In genomic region chr1:154937988-154938386, GRCh38 we compare ENCODE assay signal across 9 cellular contexts. TPM values are rescaled to one million over a fixed set of nuclear protein-coding genes. Genes with fewer than 3 reads are reported as not detected.
DNase-seq lines count a peak whose midpoint lies in the region; ATAC-seq and TF ChIP-seq lines count a peak whose summit lies in the region.
"Had no signal": no experiment of that assay in that cellular context is flagged by ENCODE, and none has a peak within 500 bp of the region (broad histone marks: within the 10 kb centered on the region; RNA-seq: fewer than 3 reads in every experiment).

No MANE protein-coding gene starts in this region.

- TF ChIP-seq CTCF in heart right ventricle (IDR thresholded peaks at IDR 0.05): no peak
- no peak for TF ChIP-seq CTCF in body of pancreas (IDR thresholded peaks at IDR 0.05)
- no peak for TF ChIP-seq CTCF in mesothelial cell of epicardium (IDR thresholded peaks at IDR 0.05; ENCODE audit: unreplicated experiment)
- TF ChIP-seq CTCF in uterus (IDR thresholded peaks at IDR 0.05): no peak

- no peak for TF ChIP-seq POLR2A in body of pancreas (IDR thresholded peaks at IDR 0.05)
- TF ChIP-seq POLR2A in uterus (IDR thresholded peaks at IDR 0.05): no peak

- WGBS in heart right ventricle, 2 donors: 75% methylated on average over 8 of the region's 8 CpGs
- 74 to 79% methylated on average over 8 of the region's 8 CpGs for WGBS in body of pancreas, 2 donors

- peaks cover 27% of the 10 kb centered on the region for H3K4me1 Mint-ChIP-seq in mesothelial cell of epicardium

- peak overlapping the region; percentile 99 for H3K27ac Mint-ChIP-seq in mesothelial cell of epicardium

- H3K9me3 ChIP-seq in heart right ventricle: no peaks in the 10 kb centered on the region
- H3K9me3 ChIP-seq in body of pancreas: no peaks in the 10 kb centered on the region
- no peaks in the 10 kb centered on the region for H3K9me3 ChIP-seq in uterus

- no peaks in the 10 kb centered on the region for H3K9me3 Mint-ChIP-seq in mesothelial cell of epicardium

- no peaks in the 10 kb centered on the region for H3K36me3 Mint-ChIP-seq in mesothelial cell of epicardium

- intact Hi-C loops in heart right ventricle (cut with DNase I) (loop anchor here in 4 of 10 donors (2.0 to 10.0 kb wide), 4 partner anchors 271 to 381 kb away; partner anchors contain the start of genes UBE2Q1 (in 3 of the 4) and CHRNB2 (in 1 of the 4)), Right ventricle myocardium superior (cut with DNase I) (no loop called here), body of pancreas (cut with DNase I) (no loop called here), uterus (cut with DNase I; ENCODE audit: low total_unique reads) (no loop called here)

- DNase-seq in heart right ventricle (no peak), Right ventricle myocardium superior (no peak), body of pancreas (no peak), mesothelial cell of epicardium (ENCODE audit: low spot score in 2 of 2, unreplicated experiment in 2 of 2) (no peak), uterus (no peak), NCI-H187 (lab: John Stamatoyannopoulos, UW) (no peak), AG08396 (ENCODE audit: low spot score) (no peak), GM03348 (ENCODE audit: low spot score) (no peak)
- DNase-seq: stimulated activated CD4-positive, alpha-beta T cell treated with anti-CD3 and anti-CD28 coated beads, Interleukin-12 subunit alpha, Interleukin-12 subunit beta, amount 100 ng/mL, for 4 hours had no signal

- H3K4me1 ChIP-seq in heart right ventricle (peaks cover 7 to 57% (median 34%) of the 10 kb centered on the region in 9 donors), body of pancreas (peaks cover 34% of the 10 kb centered on the region), uterus (no peaks in the 10 kb centered on the region)

- H3K4me3 Mint-ChIP-seq in mesothelial cell of epicardium: peak overlapping the region; percentile 87

- H3K27me3 ChIP-seq in heart right ventricle: no peaks in the 10 kb centered on the region
- no peaks in the 10 kb centered on the region for H3K27me3 ChIP-seq in body of pancreas
- H3K27me3 ChIP-seq in uterus: no peaks in the 10 kb centered on the region

- ATAC-seq in heart right ventricle: no peak
- ATAC-seq in Right ventricle myocardium superior (ENCODE audit: poor library complexity): no peak
- ATAC-seq in body of pancreas: no peak

- H3K27ac ChIP-seq in heart right ventricle (peak overlapping the region; percentile 87 to 99 (median 96)), body of pancreas (peak overlapping the region; percentile 96 to 100 (median 98)), uterus (peak overlapping the region; percentile 93 to 98)

- H3K36me3 ChIP-seq in heart right ventricle: no peaks in the 10 kb centered on the region
- H3K36me3 ChIP-seq in body of pancreas (replicated peaks in 1 of 2; ENCODE audit: insufficient read depth in 1 of 2, low read depth in 2 of 2): no peaks in the 10 kb centered on the region
- no peaks in the 10 kb centered on the region for H3K36me3 ChIP-seq in uterus

- no peaks in the 10 kb centered on the region for H3K27me3 Mint-ChIP-seq in mesothelial cell of epicardium (ENCODE audit: low read depth)

- H3K4me3 ChIP-seq in heart right ventricle (peak overlapping the region in 9 of 10 donors; percentile 58 to 70 (median 65)), body of pancreas (no peak overlapping the region), uterus (peak overlapping the region in 1 of 2 donors; percentile 59)

RNA-seq across cellular contexts. Expression of gene PMVK, which starts 1.5 kb away (rescaled TPM):
- 10 to 100 TPM; 29.9 to 66.4 (median 39.4) TPM for total RNA-seq in heart right ventricle
- 10 to 100 TPM; 40.2 to 42.9 TPM for polyA plus RNA-seq in heart right ventricle
- 65.7 TPM for total RNA-seq in Right ventricle myocardium superior
- 10 to 100 TPM in 1 of 2 donors, 1 to 10 TPM in 1; 7.0 to 18.5 TPM for total RNA-seq in body of pancreas
- total RNA-seq in mesothelial cell of epicardium: 19.7 to 21.2 TPM (median 20.5 TPM) in 3 replicates
- total RNA-seq in uterus: 10 to 100 TPM in 1 of 4 donors, 1 to 10 TPM in 3; 2.6 to 21.2 (median 6.4) TPM

RNA-seq across cellular contexts. Expression of gene PBXIP1, which starts 17.9 kb away (rescaled TPM):
- total RNA-seq in heart right ventricle: 10 to 100 TPM; 38.3 to 75.0 (median 48.8) TPM
- polyA plus RNA-seq in heart right ventricle: 10 to 100 TPM; 25.4 to 33.0 TPM
- 49.2 TPM for total RNA-seq in Right ventricle myocardium superior
- total RNA-seq in body of pancreas: 10 to 100 TPM; 26.0 to 60.7 TPM
- 53.8 to 56.2 TPM (median 56.2 TPM) in 3 replicates for total RNA-seq in mesothelial cell of epicardium
- 100 to 1,000 TPM in 1 of 4 donors, 10 to 100 TPM in 3; 34.4 to 151 (median 88.6) TPM for total RNA-seq in uterus

RNA-seq across cellular contexts. Expression of gene PYGO2, which starts 23.6 kb away (rescaled TPM):
- total RNA-seq in heart right ventricle (10 to 100 TPM in 9 of 10 donors, 1 to 10 TPM in 1; 8.8 to 18.0 (median 13.9) TPM), Right ventricle myocardium superior (13.2 TPM), body of pancreas (10 to 100 TPM; 10.9 to 15.2 TPM), mesothelial cell of epicardium (43.8 to 47.3 TPM (median 44.6 TPM) in 3 replicates), uterus (10 to 100 TPM in 3 of 4 donors, 1 to 10 TPM in 1; 10.0 to 36.4 (median 15.9) TPM)
- polyA plus RNA-seq in heart right ventricle: 10 to 100 TPM; 11.9 to 12.1 TPM

RNA-seq across cellular contexts. Expression of gene SHC1, which starts 32.6 kb away (rescaled TPM):
- 10 to 100 TPM; 42.6 to 95.7 (median 57.8) TPM for total RNA-seq in heart right ventricle
- 10 to 100 TPM; 35.6 to 58.3 TPM for polyA plus RNA-seq in heart right ventricle
- total RNA-seq in Right ventricle myocardium superior: 52.7 TPM
- total RNA-seq in body of pancreas: 10 to 100 TPM; 38.1 to 45.5 TPM
- total RNA-seq in mesothelial cell of epicardium: 115 to 132 TPM (median 117 TPM) in 3 replicates
- total RNA-seq in uterus: 100 to 1,000 TPM in 2 of 4 donors, 10 to 100 TPM in 2; 93.5 to 149 (median 101) TPM

RNA-seq across cellular contexts. Expression of gene CKS1B, which starts 36.5 kb away (rescaled TPM):
- 10 to 100 TPM; 10.9 to 30.9 (median 17.5) TPM for total RNA-seq in heart right ventricle
- polyA plus RNA-seq in heart right ventricle: 10 to 100 TPM in 1 of 2 donors, 1 to 10 TPM in 1; 4.6 to 36.7 TPM
- total RNA-seq in Right ventricle myocardium superior: 15.5 TPM
- total RNA-seq in body of pancreas: 10 to 100 TPM; 15.6 to 29.0 TPM
- total RNA-seq in mesothelial cell of epicardium: 64.0 to 70.9 TPM (median 68.2 TPM) in 3 replicates
- total RNA-seq in uterus: 10 to 100 TPM; 14.1 to 52.7 (median 22.8) TPM

Comparison
In these comparisons a context has a peak if more than half of its experiments do, and no peak if none do; other contexts are left out.
1. H3K4me3 ChIP-seq: peak in heart right ventricle (9 of 10); none in body of pancreas (0 of 2).
2. Peak in every context shown above with its lines, with median percentiles within 50 percentile points of each other: H3K27ac ChIP-seq.